Comparison of ENCODE assay signal across 17 cellular contexts in the genomic region with DNA sequence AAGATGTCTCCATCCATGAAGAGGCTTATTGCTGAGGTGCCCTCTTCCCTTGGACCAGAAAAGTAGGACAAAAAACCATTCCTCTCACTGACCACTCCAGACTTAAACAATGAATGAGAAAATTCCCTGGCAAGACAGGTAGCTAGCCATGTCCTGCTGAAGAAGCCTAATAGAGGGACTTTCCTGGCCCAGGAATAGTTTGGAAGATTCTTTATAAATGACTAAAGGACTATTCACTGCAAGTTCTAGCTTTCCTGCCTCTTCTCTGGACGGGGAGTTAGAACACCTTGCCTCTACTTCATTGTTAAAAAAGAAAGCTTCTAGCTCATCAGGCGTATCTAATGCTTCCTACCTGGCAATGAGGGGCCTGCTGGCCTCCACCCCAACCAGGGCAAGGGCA.
"Had no signal": no experiment of that assay in that cellular context is flagged by ENCODE, and none has a peak within 500 bp of the region (broad histone marks: within the 10 kb centered on the region; RNA-seq: fewer than 3 reads in every experiment).

No MANE protein-coding gene starts in this region.

- H3K36me3 Mint-ChIP-seq: activated naive CD8-positive, alpha-beta T cell treated with anti-CD3 and anti-CD28 coated beads for 36 hours; stimulated activated naive B cell treated with anti-CD40 and anti-IgM and Interleukin-4, amounts not matched to agents 10 μg/mL and 1 μg/mL and 100 μg/mL, for 72 hours had no signal

- H3K27ac Mint-ChIP-seq: activated CD4-positive, alpha-beta memory T cell treated with anti-CD3 and anti-CD28 coated beads, Interleukin-2, amount 10 ng/mL, durations not matched to agents 7 days and 5 days; activated naive CD8-positive, alpha-beta T cell treated with anti-CD3 and anti-CD28 coated beads for 36 hours; naive thymus-derived CD4-positive, alpha-beta T cell had no signal

- H3K9me3 ChIP-seq: tibial nerve, vagina had no signal

- DNase-seq: activated CD4-positive, alpha-beta memory T cell treated with anti-CD3 and anti-CD28 coated beads, Interleukin-2, amount 10 ng/mL, durations not matched to agents 7 days and 5 days; activated CD4-positive, alpha-beta T cell treated with anti-CD3 and anti-CD28 coated beads for 1 hour; activated gamma-delta T cell; activated naive CD8-positive, alpha-beta T cell treated with anti-CD3 and anti-CD28 coated beads for 36 hours; activated T-cell treated with anti-CD3 and anti-CD28 coated beads, Interleukin-2, amount 50 U/mL, for 48 hours; anterior cingulate cortex; hypothalamus; left colon; naive thymus-derived CD4-positive, alpha-beta T cell; right cardiac atrium; spleen; stimulated activated CD4-positive, alpha-beta T cell treated with anti-CD3 and anti-CD28 coated beads, Interleukin-1b, Interleukin-23, amount 100 ng/mL, for 48 hours; stimulated activated naive B cell treated with anti-CD40 and anti-IgM and Interleukin-4, amounts not matched to agents 10 μg/mL and 1 μg/mL and 100 μg/mL, for 72 hours had no signal

- H3K36me3 ChIP-seq: cardiac muscle cell, spleen, tibial nerve, vagina had no signal

- ATAC-seq: left colon; naive thymus-derived CD4-positive, alpha-beta T cell; stimulated activated naive B cell treated with anti-CD40 and anti-IgM and Interleukin-4, amounts not matched to agents 10 μg/mL and 1 μg/mL and 100 μg/mL, for 72 hours had no signal

- H3K4me3 Mint-ChIP-seq: activated CD4-positive, alpha-beta memory T cell treated with anti-CD3 and anti-CD28 coated beads, Interleukin-2, amount 10 ng/mL, durations not matched to agents 7 days and 5 days; activated naive CD8-positive, alpha-beta T cell treated with anti-CD3 and anti-CD28 coated beads for 36 hours; naive thymus-derived CD4-positive, alpha-beta T cell; stimulated activated naive B cell treated with anti-CD40 and anti-IgM and Interleukin-4, amounts not matched to agents 10 μg/mL and 1 μg/mL and 100 μg/mL, for 72 hours had no signal

- H3K4me3 ChIP-seq: cardiac muscle cell, lung, spleen, tibial nerve, vagina had no signal

- H3K4me1 ChIP-seq: spleen had no signal

- H3K27ac ChIP-seq: cardiac muscle cell, spleen, tibial nerve had no signal

- H3K4me1 Mint-ChIP-seq: activated CD4-positive, alpha-beta memory T cell treated with anti-CD3 and anti-CD28 coated beads, Interleukin-2, amount 10 ng/mL, durations not matched to agents 7 days and 5 days; activated naive CD8-positive, alpha-beta T cell treated with anti-CD3 and anti-CD28 coated beads for 36 hours; naive thymus-derived CD4-positive, alpha-beta T cell had no signal

- H3K27me3 Mint-ChIP-seq: activated CD4-positive, alpha-beta memory T cell treated with anti-CD3 and anti-CD28 coated beads, Interleukin-2, amount 10 ng/mL, durations not matched to agents 7 days and 5 days; activated naive CD8-positive, alpha-beta T cell treated with anti-CD3 and anti-CD28 coated beads for 36 hours; naive thymus-derived CD4-positive, alpha-beta T cell; stimulated activated naive B cell treated with anti-CD40 and anti-IgM and Interleukin-4, amounts not matched to agents 10 μg/mL and 1 μg/mL and 100 μg/mL, for 72 hours had no signal

- H3K27me3 ChIP-seq: cardiac muscle cell, spleen, tibial nerve, vagina had no signal
